ENCODE assay signal across 16 cellular contexts in genomic region chr7:142501434-142501833, GRCh38.
DNase-seq lines count a peak whose midpoint lies in the region; ATAC-seq and TF ChIP-seq lines count a peak whose summit lies in the region.
"Had no signal": no experiment of that assay in that cellular context is flagged by ENCODE, and none has a peak within 500 bp of the region (broad histone marks: within the 10 kb centered on the region; RNA-seq: fewer than 3 reads in every experiment).

No MANE protein-coding gene starts in this region.

- H3K36me3 ChIP-seq in CD4-positive, alpha-beta memory T cell (ENCODE audit: insufficient read depth, low read length): no peaks in the 10 kb centered on the region
- H3K36me3 ChIP-seq in Loucy (ENCODE audit: insufficient read depth, low read length) (peaks cover 5% of the 10 kb centered on the region; the same call in 1 of the 2 replicates), osteoblast (ENCODE audit: insufficient read depth, low read length) (no peaks in the 10 kb centered on the region), stomach (no peaks in the 10 kb centered on the region)
- no peaks in the 10 kb centered on the region for H3K36me3 ChIP-seq in effector memory CD4-positive, alpha-beta T cell (ENCODE audit: control insufficient read depth, insufficient read depth, low read length)
- H3K36me3 ChIP-seq: BE2C had no signal

- H3K4me2 ChIP-seq in Loucy (ENCODE audit: low read depth, low read length, poor library complexity, severe bottlenecking) (no peak overlapping the region), osteoblast (ENCODE audit: insufficient read depth, low read length) (no peak overlapping the region)
- H3K4me2 ChIP-seq: A549 had no signal

- no peak overlapping the region for H3K4me3 ChIP-seq in CD4-positive, alpha-beta memory T cell (ENCODE audit: low read length in 2 of 2)
- H3K4me3 ChIP-seq in Loucy (ENCODE audit: low read length, poor library complexity, severe bottlenecking): no peak overlapping the region
- no peak overlapping the region for H3K4me3 ChIP-seq in osteoblast (ENCODE audit: insufficient read depth, low read length)
- no peak overlapping the region for H3K4me3 ChIP-seq in stomach
- H3K4me3 ChIP-seq in effector memory CD4-positive, alpha-beta T cell (ENCODE audit: insufficient read depth, low read depth, low read length, poor library complexity, severe bottlenecking): no peak overlapping the region
- H3K4me3 ChIP-seq: A549, GM12878, GM23248 had no signal

- peaks cover 27 to 49% (median 29%) of the 10 kb centered on the region in 4 donors for H3K4me1 Mint-ChIP-seq in CD4-positive, alpha-beta memory T cell
- H3K4me1 Mint-ChIP-seq in activated CD4-positive, alpha-beta memory T cell treated with anti-CD3 and anti-CD28 coated beads, Interleukin-2, amount 10 ng/mL, durations not matched to agents 7 days and 5 days: peaks cover 22% of the 10 kb centered on the region

- TF ChIP-seq EP300 in stomach (IDR thresholded peaks at IDR 0.05): no peak

- whole genome bisulfite sequencing in stomach, 5 donors: 35 to 58% (median 39%) methylated on average over 1 of the region's 1 CpG

- TF ChIP-seq CTCF in Loucy (conservative IDR thresholded peaks at IDR 0.05; ENCODE audit: low read length) (no peak), osteoblast (IDR thresholded peaks at IDR 0.05; ENCODE audit: extremely low read depth, low read depth, low read length) (no peak), stomach (IDR thresholded peaks at IDR 0.05) (no peak)

- ATAC-seq in left colon: peak; percentile 86
- ATAC-seq: A549, GM12878, HCT116 had no signal

- peak overlapping the region in 2 of 8 donors; percentile 11 to 34 for H3K4me3 Mint-ChIP-seq in CD4-positive, alpha-beta memory T cell
- no peak overlapping the region for H3K4me3 Mint-ChIP-seq in activated CD4-positive, alpha-beta memory T cell treated with anti-CD3 and anti-CD28 coated beads, Interleukin-2, amount 10 ng/mL, durations not matched to agents 7 days and 5 days

- H3K9ac ChIP-seq in Loucy (ENCODE audit: low read depth, low read length, poor library complexity, severe bottlenecking): peak overlapping the region; percentile 99
- H3K9ac ChIP-seq: GM23248 had no signal

- peaks cover 7% of the 10 kb centered on the region for H3F3A ChIP-seq in Loucy (ENCODE audit: low read depth)

- H3K9me3 Mint-ChIP-seq in CD4-positive, alpha-beta memory T cell: no peaks in the 10 kb centered on the region
- no peaks in the 10 kb centered on the region for H3K9me3 Mint-ChIP-seq in activated CD4-positive, alpha-beta memory T cell treated with anti-CD3 and anti-CD28 coated beads, Interleukin-2, amount 10 ng/mL, durations not matched to agents 7 days and 5 days

- no peaks in the 10 kb centered on the region for H3K9me2 ChIP-seq in Loucy (replicated peaks; ENCODE audit: low read depth, low read length)

- H3K27me3 ChIP-seq in CD4-positive, alpha-beta memory T cell (ENCODE audit: insufficient read depth, low read length): no peaks in the 10 kb centered on the region
- H3K27me3 ChIP-seq in Loucy (ENCODE audit: insufficient read depth, low read length, poor library complexity, severe bottlenecking): no peaks in the 10 kb centered on the region
- H3K27me3 ChIP-seq in osteoblast (ENCODE audit: insufficient read depth, low read length): peaks cover 60% of the 10 kb centered on the region
- H3K27me3 ChIP-seq in stomach: peaks cover 0 to 35% (median 0%) of the 10 kb centered on the region in 3 donors
- no peaks in the 10 kb centered on the region for H3K27me3 ChIP-seq in effector memory CD4-positive, alpha-beta T cell (replicated peaks; ENCODE audit: control insufficient read depth, insufficient read depth, low read length, poor library complexity, severe bottlenecking)
- H3K27me3 ChIP-seq: BE2C had no signal

- peak overlapping the region in 6 of 7 donors; percentile 34 to 91 (median 71) for H3K27ac Mint-ChIP-seq in CD4-positive, alpha-beta memory T cell
- no peak overlapping the region for H3K27ac Mint-ChIP-seq in activated CD4-positive, alpha-beta memory T cell treated with anti-CD3 and anti-CD28 coated beads, Interleukin-2, amount 10 ng/mL, durations not matched to agents 7 days and 5 days

- POLR2A ChIA-PET in CD4-positive, alpha-beta memory T cell (lab: Charles Lee; ENCODE audit: partially characterized antibody): interaction anchor here (1.5 to 6.0 kb wide), 4 partner anchors 10 to 307 kb away, joined by 4 to 62 read pairs (median 24); no protein-coding TSS in a partner anchor
- POLR2A ChIA-PET in activated CD4-positive, alpha-beta memory T cell treated with anti-CD3 and anti-CD28 coated beads, Interleukin-2, amount 10 ng/mL, durations not matched to agents 7 days and 5 days (lab: Charles Lee): no interaction called here

- peaks cover 28% of the 10 kb centered on the region for H3K4me1 ChIP-seq in CD4-positive, alpha-beta memory T cell (ENCODE audit: insufficient read depth, low read length)
- peaks cover 63% of the 10 kb centered on the region for H3K4me1 ChIP-seq in Loucy (ENCODE audit: insufficient read depth, low read length, poor library complexity, severe bottlenecking)
- H3K4me1 ChIP-seq in osteoblast (ENCODE audit: insufficient read depth, low read length): peaks cover 9% of the 10 kb centered on the region
- H3K4me1 ChIP-seq in stomach: peaks cover 0 to 6% (median 2%) of the 10 kb centered on the region in 4 donors
- H3K4me1 ChIP-seq in effector memory CD4-positive, alpha-beta T cell (ENCODE audit: control insufficient read depth, insufficient read depth, low read length, poor library complexity, severe bottlenecking): peaks cover 8% of the 10 kb centered on the region
- H3K4me1 ChIP-seq: A549, BE2C had no signal

- H3K36me3 Mint-ChIP-seq in CD4-positive, alpha-beta memory T cell: no peaks in the 10 kb centered on the region
- no peaks in the 10 kb centered on the region for H3K36me3 Mint-ChIP-seq in activated CD4-positive, alpha-beta memory T cell treated with anti-CD3 and anti-CD28 coated beads, Interleukin-2, amount 10 ng/mL, durations not matched to agents 7 days and 5 days (ENCODE audit: low read depth)

- intact Hi-C loops in CD4-positive, alpha-beta memory T cell (cut with micrococcal nuclease): no loop called here
- intact Hi-C loops in left colon (cut with DNase I, micrococcal nuclease) (no loop called here), stomach (cut with DNase I; ENCODE audit: low total_unique reads) (no loop called here)

- no peak for TF ChIP-seq POLR2A in stomach (IDR thresholded peaks at IDR 0.05)

- H3K79me2 ChIP-seq in Loucy (ENCODE audit: insufficient read depth, low read length) (peaks cover 36% of the 10 kb centered on the region), osteoblast (ENCODE audit: insufficient read depth, low read length) (no peaks in the 10 kb centered on the region)

- H3K27me3 Mint-ChIP-seq in CD4-positive, alpha-beta memory T cell: no peaks in the 10 kb centered on the region
- peaks cover 14% of the 10 kb centered on the region for H3K27me3 Mint-ChIP-seq in activated CD4-positive, alpha-beta memory T cell treated with anti-CD3 and anti-CD28 coated beads, Interleukin-2, amount 10 ng/mL, durations not matched to agents 7 days and 5 days

- no peak overlapping the region for H3K27ac ChIP-seq in CD4-positive, alpha-beta memory T cell (ENCODE audit: low read depth, low read length)
- H3K27ac ChIP-seq in osteoblast (ENCODE audit: low read depth, low read length) (no peak overlapping the region), stomach (no peak overlapping the region)
- no peak overlapping the region for H3K27ac ChIP-seq in effector memory CD4-positive, alpha-beta T cell (ENCODE audit: insufficient read depth, low read length, poor library complexity, severe bottlenecking)
- H3K27ac ChIP-seq: A549, C4-2B, GM23248 had no signal

- H2AFZ ChIP-seq in Loucy (ENCODE audit: low read length) (no peak overlapping the region), osteoblast (ENCODE audit: low read length) (no peak overlapping the region)
- H2AFZ ChIP-seq: GM23248 had no signal

- H4K20me1 ChIP-seq in Loucy (ENCODE audit: insufficient read depth, low read length, poor library complexity, severe bottlenecking) (no peaks in the 10 kb centered on the region), osteoblast (ENCODE audit: insufficient read depth, low read length) (no peaks in the 10 kb centered on the region)

- no peak for DNase-seq in CD4-positive, alpha-beta memory T cell
- DNase-seq in left colon (peak in 1 of 2 donors; percentile 47), osteoblast (ENCODE audit: insufficient read length, low spot score, missing footprints) (peak; percentile 13), stomach (no peak), T-helper 1 cell (no peak)
- DNase-seq in effector memory CD4-positive, alpha-beta T cell: no peak
- DNase-seq in activated CD4-positive, alpha-beta memory T cell treated with anti-CD3 and anti-CD28 coated beads, Interleukin-2, amount 10 ng/mL, durations not matched to agents 7 days and 5 days: no peak
- DNase-seq: BE2C, Calu3, DMS 273 treated with DMSO at 0.1 percent for 48 hours, GM23248 had no signal

- H3K9me3 ChIP-seq in CD4-positive, alpha-beta memory T cell (ENCODE audit: control insufficient read depth in 1 of 2, low read length in 2 of 2): no peaks in the 10 kb centered on the region
- H3K9me3 ChIP-seq in Loucy (ENCODE audit: insufficient read depth, low read depth, low read length) (no peaks in the 10 kb centered on the region), osteoblast (ENCODE audit: low read depth, low read length) (no peaks in the 10 kb centered on the region), stomach (no peaks in the 10 kb centered on the region)
- H3K9me3 ChIP-seq in effector memory CD4-positive, alpha-beta T cell (ENCODE audit: control insufficient read depth, low read length): no peaks in the 10 kb centered on the region
- H3K9me3 ChIP-seq: A549, BE2C had no signal

- CTCF ChIA-PET in CD4-positive, alpha-beta memory T cell (lab: Charles Lee; ENCODE audit: partially characterized antibody): interaction anchor here (0.9 to 7.8 kb wide), 11 partner anchors 13 to 142 kb away, joined by 3 to 145 read pairs (median 4); no protein-coding TSS in a partner anchor
- CTCF ChIA-PET in activated CD4-positive, alpha-beta memory T cell treated with anti-CD3 and anti-CD28 coated beads, Interleukin-2, amount 10 ng/mL, durations not matched to agents 7 days and 5 days (lab: Charles Lee): interaction anchor here (1.4 to 3.5 kb wide), 9 partner anchors 10 to 102 kb away, joined by 3 to 20 read pairs (median 6); no protein-coding TSS in a partner anchor
